Comparison of ENCODE assay signal across 8 cellular contexts in the genomic region with DNA sequence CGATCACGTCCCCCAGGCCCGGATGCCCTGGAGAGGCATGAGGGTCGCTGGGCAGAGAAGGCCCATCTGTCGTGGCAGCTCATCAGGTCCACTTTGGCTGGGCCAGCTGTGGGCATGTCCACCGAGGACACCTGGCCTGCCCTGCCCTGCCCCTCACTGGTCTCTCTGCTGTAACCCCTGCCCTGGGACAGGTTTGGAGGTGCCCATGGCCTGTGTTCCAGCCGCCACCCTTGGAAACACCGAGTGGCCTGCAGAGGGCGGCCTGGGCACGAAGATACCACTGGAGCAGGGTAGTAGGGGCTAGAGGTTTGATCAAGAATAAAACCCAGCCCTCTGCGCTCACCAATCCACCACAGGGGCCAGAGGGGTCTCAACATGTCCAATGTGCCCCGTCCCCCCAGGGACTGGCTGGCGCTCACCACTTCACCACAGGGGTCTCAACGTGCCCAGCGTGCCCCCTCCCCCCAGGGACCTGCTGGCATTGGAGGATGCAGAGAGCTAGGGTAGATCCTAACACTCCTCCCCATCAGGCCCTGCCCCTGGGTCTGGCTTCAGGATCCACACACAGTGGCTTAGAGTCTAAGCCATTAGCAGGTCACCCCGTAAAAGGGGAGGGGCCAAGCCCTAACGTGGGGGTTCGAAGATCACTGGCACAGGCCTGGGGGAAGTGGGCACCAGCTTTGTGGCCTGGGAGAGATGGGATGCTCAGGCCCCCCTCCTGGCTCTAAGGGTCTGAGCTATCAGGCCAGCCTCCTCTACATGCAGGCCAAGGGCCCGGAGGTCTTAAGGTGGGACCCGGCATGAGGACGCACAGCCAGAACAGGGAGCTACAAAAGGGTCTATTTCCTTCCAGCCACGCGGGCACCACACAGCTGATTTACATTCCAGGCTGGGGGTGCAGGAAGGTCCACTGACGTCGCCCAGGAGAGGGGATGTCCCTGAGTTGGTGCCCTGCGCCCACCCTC. TPM values are rescaled to one million over a fixed set of nuclear protein-coding genes. Genes with fewer than 3 reads are reported as not detected.
DNase-seq lines count a peak whose midpoint lies in the region; ATAC-seq and TF ChIP-seq lines count a peak whose summit lies in the region.

No MANE protein-coding gene starts in this region.

- WGBS in liver: 51% methylated on average over 26 of the region's 26 CpGs

- DNase-seq in G401 (ENCODE audit: low spot score) (peak; percentile 84), M059J (ENCODE audit: low read depth) (peak; percentile 66), choroid plexus epithelial cell (ENCODE audit: low read depth) (peak; percentile 70), DMS79 (lab: John Stamatoyannopoulos, UW) (no peak)
- DNase-seq in activated CD4-positive, CD25-positive, alpha-beta regulatory T cell treated with anti-CD3 and anti-CD28 coated beads, Interleukin-2, amount 50 U/mL, for 72 hours: peak; percentile 64
- peak; percentile 55 for DNase-seq in stimulated activated CD8-positive, alpha-beta memory T cell treated with anti-CD3 and anti-CD28 coated beads, Interleukin-15, amount 100 ng/mL, for 48 hours (ENCODE audit: low read depth in 2 of 2)

- H3K27me3 ChIP-seq in liver (ENCODE audit: control insufficient read depth in 4 of 4, insufficient read depth in 4 of 4, low read length in 3 of 4): no peaks in the 10 kb centered on the region

- TF ChIP-seq RAD21 in liver (IDR thresholded peaks at IDR 0.05): peak; percentile 84 to 85

- no peak overlapping the region for H3K27ac ChIP-seq in liver (ENCODE audit: low read depth in 1 of 2, low read length in 2 of 2)

- in situ Hi-C loops in G401 (cut with HindIII; ENCODE audit: low sequenced_read_pairs): no loop called here

- H3K9me3 ChIP-seq in liver (ENCODE audit: control insufficient read depth in 4 of 4, low read length in 3 of 4): no peaks in the 10 kb centered on the region

- H3K4me1 ChIP-seq in liver (ENCODE audit: control insufficient read depth in 4 of 4, insufficient read depth in 4 of 4, low read length in 3 of 4): peaks cover 10 to 44% (median 24%) of the 10 kb centered on the region in 4 donors

- no peak for ATAC-seq in GM21723 (IDR thresholded peaks at IDR 0.05; ENCODE audit: unreplicated experiment)

- H3K36me3 ChIP-seq in liver (ENCODE audit: control insufficient read depth in 4 of 4, insufficient read depth in 3 of 4, low read depth in 1 of 4, low read length in 3 of 4): peaks cover 0 to 1% (median 0%) of the 10 kb centered on the region in 4 donors

- H3K4me3 ChIP-seq in choroid plexus epithelial cell (ENCODE audit: low read depth, low read length) (no peak overlapping the region), liver (ENCODE audit: low read depth in 1 of 3, low read length in 3 of 3) (no peak overlapping the region)

- no peak overlapping the region for H3K9ac ChIP-seq in liver (ENCODE audit: low read depth in 1 of 2, low read length in 2 of 2)

- TF ChIP-seq CTCF in choroid plexus epithelial cell (conservative IDR thresholded peaks at IDR 0.05; ENCODE audit: low read depth, low read length) (peak; percentile 75), liver (IDR thresholded peaks at IDR 0.05; ENCODE audit: low read depth, low read length, missing input control) (peak; percentile 66)

TF ChIP-seq in liver, 16 proteins besides CTCF, POLR2A, EP300 and RAD21:
- no peak for TF ChIP-seq FOXA1 (IDR thresholded peaks at IDR 0.05)
- TF ChIP-seq, protein P1, sequence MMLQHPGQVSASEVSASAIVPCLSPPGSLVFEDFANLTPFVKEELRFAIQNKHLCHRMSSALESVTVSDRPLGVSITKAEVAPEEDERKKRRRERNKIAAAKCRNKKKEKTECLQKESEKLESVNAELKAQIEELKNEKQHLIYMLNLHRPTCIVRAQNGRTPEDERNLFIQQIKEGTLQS (IDR thresholded peaks at IDR 0.05): no peak
- no peak for TF ChIP-seq FOXA2 (IDR thresholded peaks at IDR 0.05)
- TF ChIP-seq NR2F2 (IDR thresholded peaks at IDR 0.05): no peak
- TF ChIP-seq TAF1 (conservative IDR thresholded peaks at IDR 0.05): no peak
- TF ChIP-seq, protein P2, sequence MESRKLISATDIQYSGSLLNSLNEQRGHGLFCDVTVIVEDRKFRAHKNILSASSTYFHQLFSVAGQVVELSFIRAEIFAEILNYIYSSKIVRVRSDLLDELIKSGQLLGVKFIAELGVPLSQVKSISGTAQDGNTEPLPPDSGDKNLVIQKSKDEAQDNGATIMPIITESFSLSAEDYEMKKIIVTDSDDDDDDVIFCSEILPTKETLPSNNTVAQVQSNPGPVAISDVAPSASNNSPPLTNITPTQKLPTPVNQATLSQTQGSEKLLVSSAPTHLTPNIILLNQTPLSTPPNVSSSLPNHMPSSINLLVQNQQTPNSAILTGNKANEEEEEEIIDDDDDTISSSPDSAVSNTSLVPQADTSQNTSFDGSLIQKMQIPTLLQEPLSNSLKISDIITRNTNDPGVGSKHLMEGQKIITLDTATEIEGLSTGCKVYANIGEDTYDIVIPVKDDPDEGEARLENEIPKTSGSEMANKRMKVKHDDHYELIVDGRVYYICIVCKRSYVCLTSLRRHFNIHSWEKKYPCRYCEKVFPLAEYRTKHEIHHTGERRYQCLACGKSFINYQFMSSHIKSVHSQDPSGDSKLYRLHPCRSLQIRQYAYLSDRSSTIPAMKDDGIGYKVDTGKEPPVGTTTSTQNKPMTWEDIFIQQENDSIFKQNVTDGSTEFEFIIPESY (IDR thresholded peaks at IDR 0.05): no peak
- no peak for TF ChIP-seq EGR1 (IDR thresholded peaks at IDR 0.05; ENCODE audit: low read depth in 2 of 2)
- TF ChIP-seq, protein P3, sequence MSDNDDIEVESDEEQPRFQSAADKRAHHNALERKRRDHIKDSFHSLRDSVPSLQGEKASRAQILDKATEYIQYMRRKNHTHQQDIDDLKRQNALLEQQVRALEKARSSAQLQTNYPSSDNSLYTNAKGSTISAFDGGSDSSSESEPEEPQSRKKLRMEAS (IDR thresholded peaks at IDR 0.05): no peak
- TF ChIP-seq JUND (IDR thresholded peaks at IDR 0.05): no peak
- TF ChIP-seq, protein P4, sequence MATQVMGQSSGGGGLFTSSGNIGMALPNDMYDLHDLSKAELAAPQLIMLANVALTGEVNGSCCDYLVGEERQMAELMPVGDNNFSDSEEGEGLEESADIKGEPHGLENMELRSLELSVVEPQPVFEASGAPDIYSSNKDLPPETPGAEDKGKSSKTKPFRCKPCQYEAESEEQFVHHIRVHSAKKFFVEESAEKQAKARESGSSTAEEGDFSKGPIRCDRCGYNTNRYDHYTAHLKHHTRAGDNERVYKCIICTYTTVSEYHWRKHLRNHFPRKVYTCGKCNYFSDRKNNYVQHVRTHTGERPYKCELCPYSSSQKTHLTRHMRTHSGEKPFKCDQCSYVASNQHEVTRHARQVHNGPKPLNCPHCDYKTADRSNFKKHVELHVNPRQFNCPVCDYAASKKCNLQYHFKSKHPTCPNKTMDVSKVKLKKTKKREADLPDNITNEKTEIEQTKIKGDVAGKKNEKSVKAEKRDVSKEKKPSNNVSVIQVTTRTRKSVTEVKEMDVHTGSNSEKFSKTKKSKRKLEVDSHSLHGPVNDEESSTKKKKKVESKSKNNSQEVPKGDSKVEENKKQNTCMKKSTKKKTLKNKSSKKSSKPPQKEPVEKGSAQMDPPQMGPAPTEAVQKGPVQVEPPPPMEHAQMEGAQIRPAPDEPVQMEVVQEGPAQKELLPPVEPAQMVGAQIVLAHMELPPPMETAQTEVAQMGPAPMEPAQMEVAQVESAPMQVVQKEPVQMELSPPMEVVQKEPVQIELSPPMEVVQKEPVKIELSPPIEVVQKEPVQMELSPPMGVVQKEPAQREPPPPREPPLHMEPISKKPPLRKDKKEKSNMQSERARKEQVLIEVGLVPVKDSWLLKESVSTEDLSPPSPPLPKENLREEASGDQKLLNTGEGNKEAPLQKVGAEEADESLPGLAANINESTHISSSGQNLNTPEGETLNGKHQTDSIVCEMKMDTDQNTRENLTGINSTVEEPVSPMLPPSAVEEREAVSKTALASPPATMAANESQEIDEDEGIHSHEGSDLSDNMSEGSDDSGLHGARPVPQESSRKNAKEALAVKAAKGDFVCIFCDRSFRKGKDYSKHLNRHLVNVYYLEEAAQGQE (IDR thresholded peaks at IDR 0.05): no peak
- no peak for TF ChIP-seq GABPA (IDR thresholded peaks at IDR 0.05 in 1 of 2, conservative IDR thresholded peaks at IDR 0.05 in 1 of 2)
- no peak for TF ChIP-seq SP1 (IDR thresholded peaks at IDR 0.05)
- no peak for TF ChIP-seq HNF4A (conservative IDR thresholded peaks at IDR 0.05)

RNA-seq across cellular contexts. Expression of a gene that starts 1.3 kb away (rescaled TPM):
- total RNA-seq in G401 (2014; rRNA removed; shearing (Covaris generic)): 6.1 and 28.5 TPM in 2 replicates
- 5.4 and 12.3 TPM in 2 replicates for total RNA-seq in M059J (2014; rRNA removed; shearing (Covaris generic))
- 10 to 100 TPM; 11.4 to 18.2 TPM for total RNA-seq in liver
- 10 to 100 TPM in 1 of 2 donors, 1 to 10 TPM in 1; 6.2 to 15.9 TPM for polyA plus RNA-seq in liver

RNA-seq across cellular contexts. Expression of a gene that starts 7.5 kb away (rescaled TPM):
- 15.1 and 17.0 TPM in 2 replicates for total RNA-seq in G401 (2014; rRNA removed; shearing (Covaris generic))
- total RNA-seq in M059J (2014; rRNA removed; shearing (Covaris generic)): 1.7 and 12.5 TPM in 2 replicates
- 10 to 100 TPM; 20.9 to 31.7 TPM for total RNA-seq in liver
- polyA plus RNA-seq in liver: 10 to 100 TPM in 1 of 2 donors, 1 to 10 TPM in 1; 9.3 to 11.9 TPM

RNA-seq across cellular contexts. Expression of a gene that starts 9.1 kb away (rescaled TPM):
- 155 and 158 TPM in 2 replicates for total RNA-seq in G401 (2014; rRNA removed; shearing (Covaris generic))
- total RNA-seq in M059J (2014; rRNA removed; shearing (Covaris generic)): 10.1 and 16.9 TPM in 2 replicates
- 1 to 10 TPM; 2.3 to 2.8 TPM for total RNA-seq in liver
- 1 to 10 TPM in 1 of 2 donors, under 1 TPM in 1; 0.83 to 1.5 TPM for polyA plus RNA-seq in liver

RNA-seq across cellular contexts. Expression of a gene that starts 17.8 kb away (rescaled TPM):
- total RNA-seq in G401 (2014; rRNA removed; shearing (Covaris generic)): 21.3 and 21.5 TPM in 2 replicates
- 1.7 and 1.9 TPM in 2 replicates for total RNA-seq in M059J (2014; rRNA removed; shearing (Covaris generic))
- total RNA-seq in liver: 1 to 10 TPM in 1 of 2 donors, under 1 TPM in 1; 0.65 to 1.2 TPM
- polyA plus RNA-seq in liver: 1 to 10 TPM in 1 of 2 donors, under 1 TPM in 1; 0.83 to 2.0 TPM

RNA-seq across cellular contexts. Expression of a gene that starts 51.6 kb away (rescaled TPM):
- 25.5 and 40.7 TPM in 2 replicates for total RNA-seq in G401 (2014; rRNA removed; shearing (Covaris generic))
- 12.0 and 21.4 TPM in 2 replicates for total RNA-seq in M059J (2014; rRNA removed; shearing (Covaris generic))
- total RNA-seq in liver: 10 to 100 TPM; 16.4 to 58.9 TPM
- polyA plus RNA-seq in liver: 10 to 100 TPM; 25.5 to 59.2 TPM
